Comparison of ENCODE assay signal across 15 cellular contexts in the genomic region with DNA sequence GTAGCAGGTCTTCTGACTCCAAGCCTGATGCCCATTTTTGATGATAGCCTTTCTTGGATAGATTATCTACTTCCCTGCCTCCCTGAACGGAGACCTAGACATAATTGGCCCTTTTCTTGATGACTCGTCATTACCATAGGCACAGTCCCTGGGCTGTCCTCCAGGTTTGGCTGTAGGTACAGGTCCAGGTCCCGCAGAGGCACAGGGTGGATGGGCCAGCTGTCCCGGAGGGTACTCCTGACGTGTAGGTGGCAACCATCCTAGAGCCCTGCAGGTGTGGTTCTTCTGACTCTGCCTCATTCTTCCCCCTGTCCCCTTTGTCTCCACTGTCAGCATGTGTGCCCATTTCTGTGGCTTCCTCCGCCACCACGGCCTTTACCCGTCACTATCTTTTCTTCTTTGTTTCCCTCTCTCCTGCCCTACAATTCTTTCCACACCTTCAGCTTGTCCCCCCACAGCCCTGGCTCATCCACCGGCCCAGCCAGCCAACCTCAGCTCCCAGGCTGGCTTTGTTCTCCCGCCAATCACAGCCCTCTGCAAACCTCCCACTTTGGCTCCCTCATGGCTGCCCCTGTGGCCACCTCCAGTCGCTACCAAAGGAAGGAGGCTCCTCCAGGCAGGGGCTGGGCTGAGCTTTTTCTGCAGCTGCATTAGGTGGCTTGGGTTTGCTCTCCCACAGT.
DNase-seq lines count a peak whose midpoint lies in the region; ATAC-seq and TF ChIP-seq lines count a peak whose summit lies in the region.
"Had no signal": no experiment of that assay in that cellular context is flagged by ENCODE, and none has a peak within 500 bp of the region (broad histone marks: within the 10 kb centered on the region; RNA-seq: fewer than 3 reads in every experiment).

No MANE protein-coding gene starts in this region.

- CTCF ChIA-PET in OCI-LY7 (lab: Charles Lee; ENCODE audit: unreplicated experiment) = no interaction called here

- no peaks in the 10 kb centered on the region for H3K36me3 Mint-ChIP-seq in activated naive CD8-positive, alpha-beta T cell treated with anti-CD3 and anti-CD28 coated beads for 36 hours

- no TSS peak for BruUV-seq in OCI-LY7 (replicated peaks; lab: Mats Ljungman, UMichigan)

- no peak for TF ChIP-seq EP300 in esophagus muscularis mucosa (IDR thresholded peaks at IDR 0.05)

- intact Hi-C loops in esophagus muscularis mucosa (cut with DNase I) = no loop called here
- intact Hi-C loops in gastrocnemius medialis (cut with DNase I; ENCODE audit: low total_unique reads) = no loop called here
- intact Hi-C loops in OCI-LY7 (cut with micrococcal nuclease; ENCODE audit: unreplicated experiment) = no loop called here

- H3K36me3 ChIP-seq in HUES6 (ENCODE audit: control insufficient read depth, insufficient read depth, low read length) (no peaks in the 10 kb centered on the region), esophagus muscularis mucosa (no peaks in the 10 kb centered on the region), gastrocnemius medialis (no peaks in the 10 kb centered on the region), OCI-LY7 (ENCODE audit: insufficient read depth, low read length) (no peaks in the 10 kb centered on the region)

- no peaks in the 10 kb centered on the region for H3K27me3 Mint-ChIP-seq in activated naive CD8-positive, alpha-beta T cell treated with anti-CD3 and anti-CD28 coated beads for 36 hours
- H3K27me3 Mint-ChIP-seq: activated B cell treated with CpG ODN at 0.5 μM for 24 hours had no signal

- no peak overlapping the region for H3K4me2 ChIP-seq in OCI-LY7 (ENCODE audit: low read length)

- TF ChIP-seq POLR2A in esophagus muscularis mucosa (IDR thresholded peaks at IDR 0.05; ENCODE audit: low read depth) = no peak
- no peak for TF ChIP-seq POLR2A in gastrocnemius medialis (IDR thresholded peaks at IDR 0.05)

- peaks cover 3% of the 10 kb centered on the region for H3K9me3 Mint-ChIP-seq in activated naive CD8-positive, alpha-beta T cell treated with anti-CD3 and anti-CD28 coated beads for 36 hours
- H3K9me3 Mint-ChIP-seq: activated B cell treated with CpG ODN at 0.5 μM for 24 hours, immature natural killer cell had no signal

- H3K4me1 Mint-ChIP-seq in activated naive CD8-positive, alpha-beta T cell treated with anti-CD3 and anti-CD28 coated beads for 36 hours = peaks cover 28% of the 10 kb centered on the region

- in situ Hi-C loops in gastrocnemius medialis (cut with MboI; ENCODE audit: low sequenced_read_pairs in 4 of 4) (no loop called here), GM13976 (cut with MboI; ENCODE audit: low sequenced_read_pairs, unreplicated experiment) (no loop called here)

- H3K4me1 ChIP-seq in HUES6 (ENCODE audit: control insufficient read depth, insufficient read depth, low read length) = peaks cover 46% of the 10 kb centered on the region
- H3K4me1 ChIP-seq in esophagus muscularis mucosa = peaks cover 35 to 56% (median 46%) of the 10 kb centered on the region in 4 donors
- peaks cover 11 to 15% of the 10 kb centered on the region in 2 donors for H3K4me1 ChIP-seq in gastrocnemius medialis
- H3K4me1 ChIP-seq in OCI-LY7 (ENCODE audit: insufficient read depth, low read length, poor library complexity, severe bottlenecking) = peaks cover 11% of the 10 kb centered on the region

- no peaks in the 10 kb centered on the region for H4K20me1 ChIP-seq in OCI-LY7 (ENCODE audit: insufficient read depth, low read length)

- no peak for DNase-seq in activated naive CD8-positive, alpha-beta T cell treated with anti-CD3 and anti-CD28 coated beads for 36 hours
- no peak for DNase-seq in esophagus muscularis mucosa (ENCODE audit: extremely low spot score)
- DNase-seq in gastrocnemius medialis = no peak
- DNase-seq in SK-N-DZ (ENCODE audit: low spot score) = no peak
- DNase-seq in mucosa of gallbladder (ENCODE audit: low spot score) = no peak
- DNase-seq in GM13976 (ENCODE audit: low spot score) = no peak
- DNase-seq in OCI-LY7 (ENCODE audit: low spot score) = no peak
- DNase-seq: activated B cell treated with CpG ODN at 0.5 μM for 24 hours; activated CD8-positive, alpha-beta memory T cell treated with anti-CD3 and anti-CD28 coated beads, Interleukin-2, amount 50 U/mL, for 48 hours; foreskin melanocyte; immature natural killer cell; NCI-H2081; SW 1271 had no signal

- TF ChIP-seq CTCF in esophagus muscularis mucosa (IDR thresholded peaks at IDR 0.05) = no peak
- TF ChIP-seq CTCF in gastrocnemius medialis (IDR thresholded peaks at IDR 0.05 in 4 of 5, conservative IDR thresholded peaks at IDR 0.05 in 1 of 5) = no peak
- no peak for TF ChIP-seq CTCF in GM13976 (IDR thresholded peaks at IDR 0.05; ENCODE audit: borderline replicate concordance, control extremely low read depth, extremely low read depth, insufficient read depth, missing control alignments)
- TF ChIP-seq CTCF in OCI-LY7 (conservative IDR thresholded peaks at IDR 0.05; ENCODE audit: low read length) = no peak

- H3K4me3 Mint-ChIP-seq in activated naive CD8-positive, alpha-beta T cell treated with anti-CD3 and anti-CD28 coated beads for 36 hours = no peak overlapping the region
- H3K4me3 Mint-ChIP-seq: activated B cell treated with CpG ODN at 0.5 μM for 24 hours, CD14-positive monocyte, immature natural killer cell had no signal

- no peaks in the 10 kb centered on the region for H3K9me2 ChIP-seq in OCI-LY7 (ENCODE audit: insufficient read depth, low read length)

- no peak for ATAC-seq in gastrocnemius medialis

- H3K27ac ChIP-seq in HUES6 (ENCODE audit: low read depth, low read length) = 0 out of 2 replicates have a peak overlapping the region, but pooled peaks have one; percentile 60
- H3K27ac ChIP-seq in esophagus muscularis mucosa (replicated peaks in 1 of 4) = peak overlapping the region in 3 of 4 donors; percentile 17 to 52 (median 38)
- peak overlapping the region in 3 of 4 donors; percentile 38 to 49 (median 48) for H3K27ac ChIP-seq in gastrocnemius medialis
- H3K27ac ChIP-seq in OCI-LY7 (ENCODE audit: low read depth, low read length, poor library complexity, severe bottlenecking) = no peak overlapping the region

- H3K27me3 ChIP-seq in HUES6 (ENCODE audit: control insufficient read depth, insufficient read depth, low read length) (no peaks in the 10 kb centered on the region), esophagus muscularis mucosa (no peaks in the 10 kb centered on the region), gastrocnemius medialis (no peaks in the 10 kb centered on the region)

- no peaks in the 10 kb centered on the region for H3K79me2 ChIP-seq in OCI-LY7 (ENCODE audit: insufficient read depth, low read depth, low read length)

- POLR2A ChIA-PET in OCI-LY7 (lab: Charles Lee) = interaction anchor here (0.7 to 1.0 kb wide), 2 partner anchors 8 to 27 kb away, joined by 3 to 5 read pairs; no protein-coding TSS in a partner anchor

- WGBS in esophagus muscularis mucosa = 80% methylated on average over 11 of the region's 11 CpGs

- H3K27ac Mint-ChIP-seq in activated naive CD8-positive, alpha-beta T cell treated with anti-CD3 and anti-CD28 coated beads for 36 hours = peak overlapping the region; percentile 28
- H3K27ac Mint-ChIP-seq: activated B cell treated with CpG ODN at 0.5 μM for 24 hours, CD14-positive monocyte had no signal

- H3K9ac ChIP-seq in HUES6 (ENCODE audit: low read length) = no peak overlapping the region

- H3K9me3 ChIP-seq in HUES6 (ENCODE audit: control insufficient read depth, insufficient read depth, low read depth, low read length) (no peaks in the 10 kb centered on the region), esophagus muscularis mucosa (no peaks in the 10 kb centered on the region), gastrocnemius medialis (no peaks in the 10 kb centered on the region), OCI-LY7 (ENCODE audit: low read length) (no peaks in the 10 kb centered on the region)

- no peak overlapping the region for H2AFZ ChIP-seq in OCI-LY7 (ENCODE audit: low read length)

- H3K4me3 ChIP-seq in HUES6 (ENCODE audit: low read depth, low read length) (no peak overlapping the region), esophagus muscularis mucosa (no peak overlapping the region), gastrocnemius medialis (no peak overlapping the region), OCI-LY7 (ENCODE audit: low read depth, low read length, poor library complexity, severe bottlenecking) (no peak overlapping the region)
